In the genomic region with DNA sequence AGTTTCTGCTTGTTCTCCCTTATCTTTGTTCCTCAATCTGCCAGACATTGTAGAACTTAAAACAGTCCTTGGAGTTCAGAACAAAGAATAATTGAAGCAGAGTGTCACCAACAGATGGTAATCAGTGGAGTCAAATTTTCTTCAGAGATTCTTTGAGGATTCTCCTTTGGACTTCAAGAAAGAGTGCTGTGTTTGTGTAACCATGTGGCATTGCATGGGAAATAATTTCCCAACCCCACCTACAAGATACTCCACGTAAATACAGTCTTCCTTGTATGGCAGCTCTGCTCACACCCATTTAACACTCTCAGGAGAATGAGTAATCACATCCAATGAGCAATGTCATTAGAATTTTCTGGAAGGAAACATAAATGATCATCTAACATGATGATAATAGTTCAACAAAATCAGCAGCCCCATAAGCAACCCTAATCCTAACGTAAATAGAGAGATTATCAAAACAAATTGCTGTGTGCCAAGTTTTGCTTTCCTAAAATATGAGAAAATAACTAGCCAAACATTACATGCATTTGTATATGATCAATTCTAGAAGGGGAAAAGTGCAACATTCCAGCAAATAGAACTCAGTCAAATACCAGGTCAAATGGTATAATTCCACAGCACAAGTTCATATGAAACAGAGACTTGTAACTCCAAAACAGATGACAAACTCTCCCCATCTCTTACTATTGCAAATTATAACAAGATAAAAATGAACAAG, we compare ENCODE assay signal across 16 cellular contexts. TPM values are rescaled to one million over a fixed set of nuclear protein-coding genes. Genes with fewer than 3 reads are reported as not detected.
DNase-seq lines count a peak whose midpoint lies in the region; ATAC-seq and TF ChIP-seq lines count a peak whose summit lies in the region.
"Had no signal": no experiment of that assay in that cellular context is flagged by ENCODE, and none has a peak within 500 bp of the region (broad histone marks: within the 10 kb centered on the region; RNA-seq: fewer than 3 reads in every experiment).

No MANE protein-coding gene starts in this region.

- TF ChIP-seq CTCF in RWPE2 (IDR thresholded peaks at IDR 0.05; ENCODE audit: poor library complexity, severe bottlenecking) (no peak), prostate gland (IDR thresholded peaks at IDR 0.05) (no peak)

- no peak for TF ChIP-seq POLR2A in prostate gland (IDR thresholded peaks at IDR 0.05)

- no peaks in the 10 kb centered on the region for H3K27me3 Mint-ChIP-seq in T-cell

- H3K9me3 ChIP-seq in RWPE2 (ENCODE audit: severe bottlenecking) (no peaks in the 10 kb centered on the region), prostate gland (no peaks in the 10 kb centered on the region)
- H3K9me3 ChIP-seq: SJCRH30, stomach had no signal

- no peaks in the 10 kb centered on the region for H3K36me3 Mint-ChIP-seq in T-cell
- H3K36me3 Mint-ChIP-seq: CD8-positive, alpha-beta memory T cell had no signal

- intact Hi-C loops in prostate gland (cut with DNase I), result no loop called here

- ATAC-seq in RWPE2 (ENCODE audit: low read depth) (peak; percentile 63), esophagus mucosa (peak; percentile 77), T-cell (replicated peaks in 1 of 4) (no peak), HG03159 (IDR thresholded peaks at IDR 0.05; ENCODE audit: unreplicated experiment) (no peak), HG02973 (IDR thresholded peaks at IDR 0.05; ENCODE audit: unreplicated experiment) (no peak), GM19351 (IDR thresholded peaks at IDR 0.05; ENCODE audit: unreplicated experiment) (no peak)

- CTCF ChIA-PET in T-cell (lab: Charles Lee), result interaction anchor here in 1 of 2 donors (0.7 kb wide), 1 partner anchor 382 kb away, joined by 3 read pairs; no protein-coding TSS in a partner anchor

- H3K4me1 ChIP-seq in RWPE2 (ENCODE audit: insufficient read depth, poor library complexity, severe bottlenecking) (peaks cover 40% of the 10 kb centered on the region), prostate gland (replicated peaks) (peaks cover 10% of the 10 kb centered on the region)
- H3K4me1 ChIP-seq: SJCRH30 had no signal

- H3K27ac ChIP-seq in RWPE2 (ENCODE audit: poor library complexity, severe bottlenecking) (peak overlapping the region; percentile 82), prostate gland (peak overlapping the region; percentile 9 to 10)
- H3K27ac ChIP-seq: SJCRH30 had no signal

- H3K4me1 Mint-ChIP-seq in T-cell, result peaks cover 15 to 22% (median 21%) of the 10 kb centered on the region in 3 donors

- H3K36me3 ChIP-seq in RWPE2 (ENCODE audit: low read depth) (no peaks in the 10 kb centered on the region), prostate gland (no peaks in the 10 kb centered on the region)
- H3K36me3 ChIP-seq: SJCRH30, stomach had no signal

- POLR2A ChIA-PET in T-cell (lab: Charles Lee), result no interaction called here

- no peaks in the 10 kb centered on the region for H3K9me3 Mint-ChIP-seq in T-cell
- H3K9me3 Mint-ChIP-seq: CD8-positive, alpha-beta memory T cell had no signal

- DNase-seq in GM04504 (ENCODE audit: low read depth) (peak; percentile 33), RWPE2 (ENCODE audit: low spot score) (no peak), prostate gland (ENCODE audit: low spot score) (no peak), T-cell (no peak)
- DNase-seq: activated T-cell treated with anti-CD3 and anti-CD28 coated beads for 4 hours; CD8-positive, alpha-beta memory T cell; effector memory CD4-positive, alpha-beta T cell; NCI-H1417; NCI-H526; retina; SJCRH30; stomach had no signal

- H3K27me3 ChIP-seq in RWPE2 (ENCODE audit: insufficient read depth, poor library complexity, severe bottlenecking) (no peaks in the 10 kb centered on the region), prostate gland (replicated peaks; ENCODE audit: insufficient read depth) (no peaks in the 10 kb centered on the region)
- H3K27me3 ChIP-seq: SJCRH30, stomach had no signal

- no peak overlapping the region for H3K4me3 Mint-ChIP-seq in T-cell
- H3K4me3 Mint-ChIP-seq: CD8-positive, alpha-beta memory T cell had no signal

- H3K27ac Mint-ChIP-seq in T-cell, result peak overlapping the region in 1 of 2 donors; percentile 23

- H3K4me3 ChIP-seq in RWPE2 (ENCODE audit: severe bottlenecking) (no peak overlapping the region), prostate gland (no peak overlapping the region)
- H3K4me3 ChIP-seq: SJCRH30, stomach had no signal

- WGBS in prostate gland, result 45% methylated on average over 2 of the region's 2 CpGs

RNA-seq across cellular contexts. Expression of a gene that starts 6.9 kb away (rescaled TPM):
- 15.2 TPM for total RNA-seq in esophagus mucosa
- total RNA-seq in prostate gland, result 10 to 100 TPM; 13.5 to 14.1 TPM
- 10 to 100 TPM; 13.6 to 29.8 (median 15.8) TPM for total RNA-seq in T-cell

Comparison
In these comparisons a context has a peak if more than half of its experiments do, and no peak if none do; other contexts are left out.
1. ATAC-seq: peak in RWPE2 (single experiment) and esophagus mucosa (single experiment); none in T-cell (0 of 4), HG03159 (single experiment), HG02973 (single experiment) and GM19351 (single experiment).